8 cellular contexts compared by ENCODE assay signal in genomic region chr17:68035131-68035522, GRCh38. TPM values are rescaled to one million over a fixed set of nuclear protein-coding genes. Genes with fewer than 3 reads are reported as not detected.
DNase-seq lines count a peak whose midpoint lies in the region; ATAC-seq and TF ChIP-seq lines count a peak whose summit lies in the region.

No MANE protein-coding gene starts in this region.

- peak overlapping the region; percentile 10 for H3K4me3 ChIP-seq in AG09309 (ENCODE audit: control insufficient read depth, low read depth, low read length)
- peak overlapping the region; percentile 42 for H3K4me3 ChIP-seq in OCI-LY7 (ENCODE audit: low read depth, low read length, poor library complexity, severe bottlenecking)
- H3K4me3 ChIP-seq in foreskin fibroblast (ENCODE audit: low read depth in 1 of 2, low read length in 2 of 2), result peak overlapping the region; percentile 28 to 37
- H3K4me3 ChIP-seq in rectal smooth muscle tissue (ENCODE audit: low read length), result peak overlapping the region; percentile 27

- H3K9ac ChIP-seq in rectal smooth muscle tissue (ENCODE audit: low read length), result no peak overlapping the region

- peak overlapping the region; percentile 58 for H3K4me2 ChIP-seq in OCI-LY7 (ENCODE audit: low read length)

- DNase-seq in AG09309 (ENCODE audit: low read depth) (no peak), OCI-LY7 (ENCODE audit: low spot score) (peak; percentile 98), activated T-cell treated with anti-CD3 and anti-CD28 coated beads for 48 hours (ENCODE audit: low read depth) (peak; percentile 90), foreskin fibroblast (peak in 1 of 2 donors; percentile 98), pons (ENCODE audit: low spot score) (no peak)

- POLR2A ChIA-PET in OCI-LY7 (lab: Charles Lee), result interaction anchor here (0.6 to 2.4 kb wide), 4 partner anchors 52 to 193 kb away, joined by 4 to 13 read pairs (median 5); no protein-coding TSS in a partner anchor

- H3K9me3 ChIP-seq in OCI-LY7 (ENCODE audit: low read length), result no peaks in the 10 kb centered on the region

- peaks cover 22% of the 10 kb centered on the region for H3K4me1 ChIP-seq in OCI-LY7 (ENCODE audit: insufficient read depth, low read length, poor library complexity, severe bottlenecking)
- peaks cover 4% of the 10 kb centered on the region for H3K4me1 ChIP-seq in rectal smooth muscle tissue (ENCODE audit: control insufficient read depth, insufficient read depth, low read length)

- peaks cover 47% of the 10 kb centered on the region for H3K79me2 ChIP-seq in OCI-LY7 (ENCODE audit: insufficient read depth, low read depth, low read length)

- H3K27me3 ChIP-seq in rectal smooth muscle tissue (ENCODE audit: control insufficient read depth, insufficient read depth, low read length), result no peaks in the 10 kb centered on the region

- CTCF ChIA-PET in OCI-LY7 (lab: Charles Lee; ENCODE audit: unreplicated experiment), result interaction anchor here (0.6 kb wide), 1 partner anchor 52 kb away, joined by 10 read pairs; no protein-coding TSS in a partner anchor

- H4K20me1 ChIP-seq in OCI-LY7 (ENCODE audit: insufficient read depth, low read length), result peaks cover 29% of the 10 kb centered on the region

- no peak overlapping the region for H3K27ac ChIP-seq in OCI-LY7 (ENCODE audit: low read depth, low read length, poor library complexity, severe bottlenecking)
- H3K27ac ChIP-seq in rectal smooth muscle tissue (ENCODE audit: low read depth, low read length), result no peak overlapping the region

- ATAC-seq in GM19452 (IDR thresholded peaks at IDR 0.05; ENCODE audit: unreplicated experiment) (peak; percentile 85), HG03520 (IDR thresholded peaks at IDR 0.05; ENCODE audit: unreplicated experiment) (peak; percentile 89)

- no TSS peak for BruUV-seq in OCI-LY7 (replicated peaks; lab: Mats Ljungman, UMichigan)

- H3K9me2 ChIP-seq in OCI-LY7 (ENCODE audit: insufficient read depth, low read length), result no peaks in the 10 kb centered on the region

- H2AFZ ChIP-seq in OCI-LY7 (ENCODE audit: low read length), result peak overlapping the region; percentile 65; the same call in 1 of the 2 replicates

- TF ChIP-seq CTCF in AG09309 (IDR thresholded peaks at IDR 0.05; ENCODE audit: control insufficient read depth, insufficient read depth, low read depth, low read length, missing control alignments) (no peak), OCI-LY7 (conservative IDR thresholded peaks at IDR 0.05; ENCODE audit: low read length) (no peak), foreskin fibroblast (IDR thresholded peaks at IDR 0.05; ENCODE audit: low read depth, low read length) (no peak)

- intact Hi-C loops in OCI-LY7 (cut with micrococcal nuclease; ENCODE audit: unreplicated experiment), result loop anchor here (1.0 to 5.0 kb wide), 3 partner anchors 15 to 477 kb away; partner anchors contain the start of genes NOL11 and PRKAR1A

- peaks cover 45% of the 10 kb centered on the region for H3K36me3 ChIP-seq in OCI-LY7 (ENCODE audit: insufficient read depth, low read length)
- H3K36me3 ChIP-seq in rectal smooth muscle tissue (ENCODE audit: control insufficient read depth, insufficient read depth, low read length), result no peaks in the 10 kb centered on the region

RNA-seq across cellular contexts. Expression of gene KPNA2, which starts 0.4 kb away (rescaled TPM):
- 253 and 397 TPM in 2 replicates for total RNA-seq in OCI-LY7 (2014; rRNA removed; shearing (Covaris generic))
- total RNA-seq in OCI-LY7 (2022), result 394 and 416 TPM in 2 replicates

RNA-seq across cellular contexts. Expression of gene C17orf58, which starts 38.9 kb away (rescaled TPM):
- total RNA-seq in OCI-LY7 (2014; rRNA removed; shearing (Covaris generic)), result 17.8 and 19.4 TPM in 2 replicates
- 24.0 and 27.7 TPM in 2 replicates for total RNA-seq in OCI-LY7 (2022)

Comparison
In these comparisons a context has a peak if more than half of its experiments do, and no peak if none do; other contexts are left out.
1. DNase-seq: peak in OCI-LY7 (single experiment) and activated T-cell treated with anti-CD3 and anti-CD28 coated beads for 48 hours (single experiment); none in AG09309 (single experiment) and pons (single experiment).
2. Peak in every context shown above with its lines, with median percentiles within 50 percentile points of each other: H3K4me3 ChIP-seq.